In the genomic region with DNA sequence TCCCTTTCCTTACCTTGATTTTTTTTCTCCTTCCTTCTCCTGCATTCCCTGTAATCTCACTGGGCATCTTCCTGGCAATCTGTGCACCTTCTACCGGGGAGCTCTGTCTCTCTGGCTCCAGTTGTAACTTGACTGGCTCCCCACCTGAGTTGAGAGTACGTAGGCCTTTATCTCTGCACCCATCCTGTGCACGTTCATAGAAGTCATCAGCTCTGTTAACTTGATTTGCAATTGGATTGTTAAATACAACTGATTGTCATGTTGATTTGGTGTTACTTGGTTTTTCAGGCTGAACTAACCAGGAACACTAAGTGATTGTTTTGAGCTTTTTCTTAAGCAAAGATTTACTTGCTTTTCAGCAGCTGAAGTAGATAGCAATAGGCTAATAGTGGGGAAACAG, we compare ENCODE assay signal across 18 cellular contexts. TPM values are rescaled to one million over a fixed set of nuclear protein-coding genes. Genes with fewer than 3 reads are reported as not detected.
A peak's percentile ranks its signal among the peaks of the same experiment; 100 is the strongest.
DNase-seq lines count a peak whose midpoint lies in the region; ATAC-seq and TF ChIP-seq lines count a peak whose summit lies in the region.
"Had no signal": no experiment of that assay in that cellular context is flagged by ENCODE, and none has a peak within 500 bp of the region (broad histone marks: within the 10 kb centered on the region; RNA-seq: fewer than 3 reads in every experiment).

No MANE protein-coding gene starts in this region.

- H3K27ac Mint-ChIP-seq in glutamatergic neuron (ENCODE audit: unreplicated experiment) (peak overlapping the region; percentile 45), progenitor cell of endocrine pancreas (peak overlapping the region; percentile 34)
- no peak overlapping the region for H3K27ac Mint-ChIP-seq in activated CD4-positive, alpha-beta T cell treated with anti-CD3 and anti-CD28 coated beads for 36 hours
- H3K27ac Mint-ChIP-seq: T-helper 1 cell treated with Interleukin-12 subunit alpha and Interleukin-12 subunit beta and Interleukin-4 antibody, amounts not matched to agents 30 μg/mL and 1 μg/mL, for 36 hours had no signal

- H3K4me1 Mint-ChIP-seq in glutamatergic neuron (ENCODE audit: low read depth, unreplicated experiment) (peaks cover 3% of the 10 kb centered on the region), progenitor cell of endocrine pancreas (ENCODE audit: low read depth) (peaks cover 3% of the 10 kb centered on the region)
- H3K4me1 Mint-ChIP-seq in activated CD4-positive, alpha-beta T cell treated with anti-CD3 and anti-CD28 coated beads for 36 hours = no peaks in the 10 kb centered on the region

- CTCF ChIA-PET in activated CD4-positive, alpha-beta T cell treated with anti-CD3 and anti-CD28 coated beads for 36 hours (lab: Charles Lee) = interaction anchor here (1.6 to 2.3 kb wide), 2 partner anchors 11 to 73 kb away, joined by 5 read pairs; no protein-coding TSS in a partner anchor

- H3K4me3 ChIP-seq in OCI-LY3 (ENCODE audit: low read length) = no peak overlapping the region
- H3K4me3 ChIP-seq in mucosa of descending colon = no peak overlapping the region
- H3K4me3 ChIP-seq: left lung, MG63, ovary had no signal

- H3K27ac ChIP-seq in OCI-LY3 (ENCODE audit: low read length) = peak overlapping the region; percentile 43
- H3K27ac ChIP-seq: left lung, ovary had no signal

- H3K4me3 Mint-ChIP-seq in glutamatergic neuron (ENCODE audit: unreplicated experiment) (no peak overlapping the region), progenitor cell of endocrine pancreas (ENCODE audit: low read depth) (no peak overlapping the region)
- no peak overlapping the region for H3K4me3 Mint-ChIP-seq in activated CD4-positive, alpha-beta T cell treated with anti-CD3 and anti-CD28 coated beads for 36 hours
- H3K4me3 Mint-ChIP-seq: T-helper 1 cell treated with Interleukin-12 subunit alpha and Interleukin-12 subunit beta and Interleukin-4 antibody, amounts not matched to agents 30 μg/mL and 1 μg/mL, for 36 hours had no signal

- no peaks in the 10 kb centered on the region for H3K9me3 Mint-ChIP-seq in glutamatergic neuron (ENCODE audit: unreplicated experiment)
- H3K9me3 Mint-ChIP-seq in progenitor cell of endocrine pancreas (ENCODE audit: low read depth) = no peaks in the 10 kb centered on the region
- H3K9me3 Mint-ChIP-seq in activated CD4-positive, alpha-beta T cell treated with anti-CD3 and anti-CD28 coated beads for 36 hours (ENCODE audit: low read depth) = no peaks in the 10 kb centered on the region
- H3K9me3 Mint-ChIP-seq: T-helper 1 cell treated with Interleukin-12 subunit alpha and Interleukin-12 subunit beta and Interleukin-4 antibody, amounts not matched to agents 30 μg/mL and 1 μg/mL, for 36 hours had no signal

- H3K79me2 ChIP-seq in OCI-LY3 (ENCODE audit: low read length) = peaks cover 89% of the 10 kb centered on the region

- intact Hi-C loops in mucosa of descending colon (cut with DNase I, micrococcal nuclease) = no loop called here
- intact Hi-C loops in activated CD4-positive, alpha-beta T cell treated with anti-CD3 and anti-CD28 coated beads for 36 hours (cut with DNase I, micrococcal nuclease) = no loop called here

- H3K9ac ChIP-seq in OCI-LY3 (ENCODE audit: low read length) = no peak overlapping the region

- H3K4me2 ChIP-seq in OCI-LY3 (ENCODE audit: low read length) = peak overlapping the region; percentile 19

- H2AFZ ChIP-seq in OCI-LY3 (ENCODE audit: low read depth, low read length) = no peak overlapping the region

- H3K27me3 ChIP-seq in OCI-LY3 (ENCODE audit: low read depth, low read length) = no peaks in the 10 kb centered on the region
- H3K27me3 ChIP-seq: left lung, MG63, ovary had no signal

- H4K20me1 ChIP-seq in OCI-LY3 (ENCODE audit: insufficient read depth, low read length) = peaks cover 78% of the 10 kb centered on the region

- TF ChIP-seq CTCF in OCI-LY3 (IDR thresholded peaks at IDR 0.05; ENCODE audit: low read depth, low read length) (no peak), glutamatergic neuron (IDR thresholded peaks at IDR 0.05; ENCODE audit: partially characterized antibody, unreplicated experiment) (no peak), progenitor cell of endocrine pancreas (IDR thresholded peaks at IDR 0.05; ENCODE audit: unreplicated experiment) (no peak), mucosa of descending colon (IDR thresholded peaks at IDR 0.05) (no peak)

- H3K27me3 Mint-ChIP-seq in glutamatergic neuron (ENCODE audit: unreplicated experiment) = peaks cover 3% of the 10 kb centered on the region
- H3K27me3 Mint-ChIP-seq in progenitor cell of endocrine pancreas = no peaks in the 10 kb centered on the region
- H3K27me3 Mint-ChIP-seq in activated CD4-positive, alpha-beta T cell treated with anti-CD3 and anti-CD28 coated beads for 36 hours = peaks cover 2% of the 10 kb centered on the region

- POLR2A ChIA-PET in activated CD4-positive, alpha-beta T cell treated with anti-CD3 and anti-CD28 coated beads for 36 hours (lab: Charles Lee) = interaction anchor here (0.7 kb wide), 1 partner anchor 919 kb away, joined by 5 read pairs; no protein-coding TSS in a partner anchor

- ATAC-seq in GM21723 (IDR thresholded peaks at IDR 0.05; ENCODE audit: unreplicated experiment) (peak; percentile 38), mucosa of descending colon (no peak), HG03469 (IDR thresholded peaks at IDR 0.05; ENCODE audit: unreplicated experiment) (no peak)
- no peak for ATAC-seq in activated CD4-positive, alpha-beta T cell treated with anti-CD3 and anti-CD28 coated beads for 36 hours
- ATAC-seq: left lung had no signal

- H3K4me1 ChIP-seq in OCI-LY3 (ENCODE audit: low read length) (peaks cover 62% of the 10 kb centered on the region), mucosa of descending colon (ENCODE audit: low read depth) (no peaks in the 10 kb centered on the region)

- H3K36me3 Mint-ChIP-seq in glutamatergic neuron (ENCODE audit: unreplicated experiment) = no peaks in the 10 kb centered on the region
- H3K36me3 Mint-ChIP-seq in progenitor cell of endocrine pancreas (ENCODE audit: insufficient read depth) = peaks cover 3% of the 10 kb centered on the region
- no peaks in the 10 kb centered on the region for H3K36me3 Mint-ChIP-seq in activated CD4-positive, alpha-beta T cell treated with anti-CD3 and anti-CD28 coated beads for 36 hours (ENCODE audit: low read depth)

- peaks cover 28% of the 10 kb centered on the region for H3K36me3 ChIP-seq in OCI-LY3 (replicated peaks; ENCODE audit: low read depth, low read length)
- H3K36me3 ChIP-seq in mucosa of descending colon (ENCODE audit: low read depth) = no peaks in the 10 kb centered on the region
- H3K36me3 ChIP-seq: left lung, ovary had no signal

- DNase-seq in glutamatergic neuron (no peak), progenitor cell of endocrine pancreas (ENCODE audit: low spot score, unreplicated experiment) (no peak), mucosa of descending colon (no peak), NCI-H1417 treated with DMSO at 0.1 percent for 48 hours (lab: John Stamatoyannopoulos, UW) (no peak)
- DNase-seq in activated CD4-positive, alpha-beta T cell treated with anti-CD3 and anti-CD28 coated beads for 36 hours = no peak
- DNase-seq: activated CD8-positive, alpha-beta memory T cell treated with anti-CD3 and anti-CD28 coated beads for 24 hours; COR-L47; left lung; MG63; NCI-H187; NCI-H510A; ovary; SHP77 treated with DMSO at 0.1 percent for 48 hours; stimulated activated CD4-positive, alpha-beta T cell treated with anti-CD3 and anti-CD28 coated beads, Interleukin-2, amount 100 ng/mL, for 48 hours had no signal

- H3K9me3 ChIP-seq in OCI-LY3 (ENCODE audit: insufficient read depth, low read length) = no peaks in the 10 kb centered on the region
- H3K9me3 ChIP-seq in mucosa of descending colon = no peaks in the 10 kb centered on the region
- H3K9me3 ChIP-seq: left lung, MG63, ovary had no signal

RNA-seq across cellular contexts. Expression of gene SWAP70, which starts 11.8 kb away (rescaled TPM):
- total RNA-seq in glutamatergic neuron (ENCODE audit: unreplicated experiment) (8.7 TPM), progenitor cell of endocrine pancreas (18.9 and 19.1 TPM in 2 replicates), mucosa of descending colon (10 to 100 TPM; 16.0 to 29.1 (median 19.7) TPM)
- total RNA-seq in activated CD4-positive, alpha-beta T cell treated with anti-CD3 and anti-CD28 coated beads for 36 hours = 1 to 10 TPM; 7.5 to 9.7 TPM
